Comparison of ENCODE assay signal across 10 cellular contexts in the genomic region with DNA sequence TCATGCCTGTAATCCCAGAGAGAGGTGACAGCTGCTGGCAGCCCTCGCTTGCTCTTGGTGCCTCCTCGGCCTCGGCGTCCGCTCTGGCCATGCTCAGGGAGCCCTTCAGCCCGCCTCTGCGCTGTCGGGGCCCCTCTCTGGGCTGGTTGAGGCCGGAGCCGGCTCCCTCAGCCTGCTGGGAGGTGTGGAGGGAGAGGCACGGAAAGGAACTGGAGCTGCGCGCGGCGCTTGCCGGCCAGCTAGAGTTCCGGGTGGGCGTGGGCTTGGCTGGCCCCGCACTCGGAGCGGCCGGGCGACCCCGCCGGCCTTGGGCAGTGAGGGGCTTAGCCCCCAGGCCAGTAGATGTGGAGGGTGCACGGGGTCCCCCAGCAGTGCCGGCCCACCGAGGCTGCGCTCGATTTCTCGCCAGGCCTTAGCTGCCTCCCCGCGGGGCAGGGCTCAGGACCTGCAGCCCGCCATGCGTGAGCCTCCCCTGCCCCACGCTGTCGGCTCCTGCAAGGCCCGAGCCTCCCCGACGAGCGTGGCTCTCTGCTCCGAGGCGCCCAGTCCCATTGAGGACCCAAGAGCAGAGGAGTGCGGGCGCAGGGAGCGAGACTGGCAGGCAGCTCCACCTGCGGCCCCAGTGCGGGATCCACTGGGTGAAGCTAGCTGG. TPM values are rescaled to one million over a fixed set of nuclear protein-coding genes. Genes with fewer than 3 reads are reported as not detected.
A peak's percentile ranks its signal among the peaks of the same experiment; 100 is the strongest.
DNase-seq lines count a peak whose midpoint lies in the region; ATAC-seq, FAIRE-seq and TF ChIP-seq lines count a peak whose summit lies in the region.
"Had no signal": no experiment of that assay in that cellular context is flagged by ENCODE, and none has a peak within 500 bp of the region (broad histone marks: within the 10 kb centered on the region; RNA-seq: fewer than 3 reads in every experiment).

No MANE protein-coding gene starts in this region.

- H3K4me1 ChIP-seq in esophagus squamous epithelium: no peaks in the 10 kb centered on the region
- no peaks in the 10 kb centered on the region for H3K4me1 ChIP-seq in pancreas

- TF ChIP-seq POLR2A in esophagus squamous epithelium (IDR thresholded peaks at IDR 0.05): no peak

- H3K4me3 ChIP-seq in esophagus squamous epithelium (peak overlapping the region; percentile 22 to 53 (median 32)), pancreas (peak overlapping the region in 3 of 4 donors; percentile 5 to 35 (median 17))
- H3K4me3 ChIP-seq: PC-9 had no signal

- no peaks in the 10 kb centered on the region for H3K36me3 ChIP-seq in esophagus squamous epithelium
- no peaks in the 10 kb centered on the region for H3K36me3 ChIP-seq in pancreas

- 36 to 91% methylated on average over 4 to 7 of the region's 48 CpGs for WGBS in esophagus squamous epithelium, 2 donors
- 50 to 78% methylated on average over 33 to 48 of the region's 48 CpGs for WGBS in pancreas, 2 donors

- DNase-seq in ELF-1 (ENCODE audit: low read depth, low spot score): peak; percentile 61
- DNase-seq in NCI-H510A (lab: John Stamatoyannopoulos, UW): peak; percentile 30
- DNase-seq in esophagus squamous epithelium (lab: John Stamatoyannopoulos, UW): no peak
- DNase-seq in pancreas: peak in 3 of 6 donors; percentile 3 to 76 (median 55)
- DNase-seq in NCI-H82 (lab: John Stamatoyannopoulos, UW): no peak
- no peak for DNase-seq in activated CD4-positive, alpha-beta T cell treated with anti-CD3 and anti-CD28 coated beads, Interleukin-2, amount 50 U/mL, for 1 hour
- DNase-seq: immature natural killer cell, PC-9 had no signal

- intact Hi-C loops in esophagus squamous epithelium (cut with DNase I): no loop called here
- intact Hi-C loops in pancreas (cut with DNase I): no loop called here

- H3K27ac ChIP-seq in esophagus squamous epithelium: peak overlapping the region in 2 of 4 donors; percentile 7 to 58
- no peak overlapping the region for H3K27ac ChIP-seq in pancreas
- H3K27ac ChIP-seq: PC-9 had no signal

- TF ChIP-seq CTCF in esophagus squamous epithelium (IDR thresholded peaks at IDR 0.05) (no peak), pancreas (IDR thresholded peaks at IDR 0.05) (no peak)

- no peak for FAIRE-seq in pancreas (lab: Jason Lieb, UNC)

- H3K9me3 ChIP-seq in esophagus squamous epithelium (no peaks in the 10 kb centered on the region), pancreas (no peaks in the 10 kb centered on the region)

- H3K27me3 ChIP-seq in esophagus squamous epithelium: peaks cover 0 to 15% (median 0%) of the 10 kb centered on the region in 4 donors
- H3K27me3 ChIP-seq in pancreas: no peaks in the 10 kb centered on the region

- ATAC-seq in pancreas: peak in 3 of 4 donors; percentile 73 to 78 (median 78)
- no peak for ATAC-seq in HG03196 (IDR thresholded peaks at IDR 0.05; ENCODE audit: unreplicated experiment)
- ATAC-seq in GM19035 (IDR thresholded peaks at IDR 0.05; ENCODE audit: unreplicated experiment): no peak

RNA-seq across cellular contexts. Expression of a gene that starts 34.6 kb away (rescaled TPM):
- total RNA-seq in esophagus squamous epithelium: not detected
- total RNA-seq in pancreas: 1 to 10 TPM in 2 of 6 donors, under 1 TPM in 4; 0.62 to 2.4 (median 0.95) TPM
- polyA plus RNA-seq in pancreas: 1 to 10 TPM in 1 of 2 donors, under 1 TPM in 1; 0.80 to 2.7 TPM

RNA-seq across cellular contexts. Expression of a gene that starts 34.9 kb away (rescaled TPM):
- 10 to 100 TPM; 11.4 to 23.6 (median 19.4) TPM for total RNA-seq in esophagus squamous epithelium
- 1 to 10 TPM; 2.4 to 7.3 (median 5.2) TPM for total RNA-seq in pancreas
- polyA plus RNA-seq in pancreas: 1 to 10 TPM; 3.4 to 6.6 TPM

Comparison
In these comparisons a context has a peak if more than half of its experiments do, and no peak if none do; other contexts are left out.
1. DNase-seq: peak in ELF-1 (single experiment) and NCI-H510A (single experiment); none in esophagus squamous epithelium (single experiment), NCI-H82 (single experiment) and activated CD4-positive, alpha-beta T cell treated with anti-CD3 and anti-CD28 coated beads, Interleukin-2, amount 50 U/mL, for 1 hour (single experiment).
2. ATAC-seq: peak in pancreas (3 of 4); none in HG03196 (single experiment) and GM19035 (single experiment).